ENCODE assay signal across 27 cellular contexts in genomic region chr18:54415086-54415485, GRCh38. TPM values are rescaled to one million over a fixed set of nuclear protein-coding genes. Genes with fewer than 3 reads are reported as not detected.
"Had no signal": no experiment of that assay in that cellular context is flagged by ENCODE, and none has a peak within 500 bp of the region (broad histone marks: within the 10 kb centered on the region; RNA-seq: fewer than 3 reads in every experiment).

No MANE protein-coding gene starts in this region.

- H3K27me3 ChIP-seq: body of pancreas, colonic mucosa had no signal

- H3K4me1 ChIP-seq: body of pancreas, colonic mucosa had no signal

- H3K27ac ChIP-seq: body of pancreas, colonic mucosa, epithelial cell of prostate had no signal

- ATAC-seq: activated CD8-positive, alpha-beta T cell treated with anti-CD3 and anti-CD28 coated beads for 36 hours; activated T-cell treated with anti-CD3 and anti-CD28 coated beads, Interleukin-2, amount 50 U/mL, for 4 hours; activated T-helper 17 cell treated with anti-CD3 and anti-CD28 coated beads, Interleukin-2, amount 50 U/mL, for 72 hours; body of pancreas had no signal

- H3K36me3 ChIP-seq: colonic mucosa had no signal

- H3K4me3 ChIP-seq: body of pancreas, colonic mucosa had no signal

- H3K9me3 ChIP-seq: body of pancreas, colonic mucosa had no signal

- DNase-seq: activated CD4-positive, alpha-beta T cell treated with anti-CD3 and anti-CD28 coated beads for 1 hour; activated CD4-positive, alpha-beta T cell treated with anti-CD3 and anti-CD28 coated beads for 4 hours; activated CD4-positive, alpha-beta T cell treated with anti-CD3 and anti-CD28 coated beads, Interleukin-2, amount 10 ng/mL, durations not matched to agents 7 days and 5 days; activated CD4-positive, alpha-beta T cell treated with anti-CD3 and anti-CD28 coated beads, Interleukin-2, amount 50 U/mL, for 4 hours; activated CD4-positive, CD25-positive, alpha-beta regulatory T cell; activated CD8-positive, alpha-beta memory T cell treated with anti-CD3 and anti-CD28 coated beads for 24 hours; activated CD8-positive, alpha-beta T cell treated with anti-CD3 and anti-CD28 coated beads for 36 hours; activated effector memory CD4-positive, alpha-beta T cell treated with Interleukin-2 at 50 U/mL for 16 hours; activated gamma-delta T cell treated with Interleukin-2 at 50 U/mL for 16 hours; activated naive CD4-positive, alpha-beta T cell treated with anti-CD3 and anti-CD28 coated beads, Interleukin-2, amount 50 U/mL, for 16 hours; activated naive CD4-positive, alpha-beta T cell treated with Interleukin-2 at 50 U/mL for 16 hours; activated T-cell treated with anti-CD3 and anti-CD28 coated beads, Interleukin-2, amount 50 U/mL, for 4 hours; amniotic stem cell; anterior cingulate cortex; body of pancreas; caudate nucleus; colonic mucosa; effector CD8-positive, alpha-beta T cell; foreskin fibroblast; T-helper 2 cell had no signal

RNA-seq across cellular contexts. Expression of gene STARD6, which starts 57.4 kb away (rescaled TPM):
- total RNA-seq: activated CD4-positive, alpha-beta T cell treated with anti-CD3 and anti-CD28 coated beads, Interleukin-2, amount 10 ng/mL, durations not matched to agents 7 days and 5 days; activated CD8-positive, alpha-beta T cell treated with anti-CD3 and anti-CD28 coated beads for 36 hours; body of pancreas; chondrocyte; colonic mucosa; endothelial cell of umbilical vein; T-helper 1 cell treated with Interleukin-12 subunit alpha and Interleukin-12 subunit beta and Interleukin-4 antibody, amounts not matched to agents 30 ng/mL and 1 ng/mL, for 36 hours had no signal
- polyA plus RNA-seq: adipose tissue, endothelial cell of umbilical vein, esophagus had no signal
